Comparison of ENCODE assay signal across 1 cellular context in genomic region chr6:6911391-6911790, GRCh38.
TF ChIP-seq lines count a peak whose summit lies in the region.

No MANE protein-coding gene starts in this region.

TF ChIP-seq in H1, 55 proteins besides CTCF, POLR2A, EP300 and RAD21:
- TF ChIP-seq TCF12 (IDR thresholded peaks at IDR 0.05; ENCODE audit: low read depth, low read length) = no peak
- no peak for TF ChIP-seq FOSL1 (IDR thresholded peaks at IDR 0.05; ENCODE audit: insufficient read depth, low read depth, low read length)
